12 cellular contexts compared by ENCODE assay signal in genomic region chr17:81251943-81252301, GRCh38. TPM values are rescaled to one million over a fixed set of nuclear protein-coding genes. Genes with fewer than 3 reads are reported as not detected.
DNase-seq lines count a peak whose midpoint lies in the region; ATAC-seq, FAIRE-seq and TF ChIP-seq lines count a peak whose summit lies in the region.
"Had no signal": no experiment of that assay in that cellular context is flagged by ENCODE, and none has a peak within 500 bp of the region (broad histone marks: within the 10 kb centered on the region; RNA-seq: fewer than 3 reads in every experiment).

No MANE protein-coding gene starts in this region.

- H3K4me3 ChIP-seq in K562, result no peak overlapping the region
- H3K4me3 ChIP-seq: body of pancreas had no signal

- BruUV-seq in K562 (replicated peaks; lab: Mats Ljungman, UMichigan), result no TSS peak

- H3K36me3 Mint-ChIP-seq in naive thymus-derived CD8-positive, alpha-beta T cell, result peaks cover 0 to 28% (median 4%) of the 10 kb centered on the region in 3 donors
- H3K36me3 Mint-ChIP-seq in CD4-positive, alpha-beta T cell (ENCODE audit: low read depth), result peaks cover 23% of the 10 kb centered on the region

- no peaks in the 10 kb centered on the region for H3K79me2 ChIP-seq in K562 (ENCODE audit: control insufficient read depth, insufficient read depth, low read length)

- H3K27me3 Mint-ChIP-seq in naive thymus-derived CD8-positive, alpha-beta T cell, result no peaks in the 10 kb centered on the region
- no peaks in the 10 kb centered on the region for H3K27me3 Mint-ChIP-seq in CD4-positive, alpha-beta T cell

- H3K4me1 Mint-ChIP-seq in naive thymus-derived CD8-positive, alpha-beta T cell, result peaks cover 9 to 22% (median 17%) of the 10 kb centered on the region in 4 donors
- peaks cover 11% of the 10 kb centered on the region for H3K4me1 Mint-ChIP-seq in CD4-positive, alpha-beta T cell (ENCODE audit: low read depth)

- DNase-seq in DMS153 treated with DMSO at 0.1 percent for 48 hours (lab: John Stamatoyannopoulos, UW; ENCODE audit: unreplicated experiment) (peak; percentile 98), DMS153 (lab: John Stamatoyannopoulos, UW) (no peak), NCI-H1694 treated with DMSO at 0.1 percent for 48 hours (lab: John Stamatoyannopoulos, UW) (peak; percentile 96), K562 (ENCODE audit: extremely low read depth in 1 of 4, low spot score in 3 of 4) (no peak)
- peak in 3 of 10 donors; percentile 12 to 41 (median 40) for DNase-seq in naive thymus-derived CD8-positive, alpha-beta T cell
- no peak for DNase-seq in CD4-positive, alpha-beta T cell
- DNase-seq in stimulated activated CD4-positive, alpha-beta T cell treated with anti-CD3 and anti-CD28 coated beads, Interleukin-4, amount 100 ng/mL, for 4 hours, result no peak
- DNase-seq: activated CD4-positive, alpha-beta T cell treated with anti-CD3 and anti-CD28 coated beads, Interleukin-2, amount 50 U/mL, for 4 hours; Caco-2 had no signal

- TF ChIP-seq RAD21 in K562 (CRISPR knock-in tag; conservative IDR thresholded peaks at IDR 0.05 in 1 of 2, IDR thresholded peaks at IDR 0.05 in 1 of 2), result no peak

- no peaks in the 10 kb centered on the region for H3K9me3 ChIP-seq in K562 (replicated peaks; ENCODE audit: control insufficient read depth, insufficient read depth, low read depth, low read length)
- no peaks in the 10 kb centered on the region for H3K9me3 ChIP-seq in CD4-positive, alpha-beta T cell (ENCODE audit: control insufficient read depth, low read length)
- H3K9me3 ChIP-seq: body of pancreas had no signal

- no peak for FAIRE-seq in K562 (lab: Jason Lieb, UNC)

- no peaks in the 10 kb centered on the region for H3K9me3 Mint-ChIP-seq in naive thymus-derived CD8-positive, alpha-beta T cell
- H3K9me3 Mint-ChIP-seq in CD4-positive, alpha-beta T cell, result no peaks in the 10 kb centered on the region

- in situ Hi-C loops in K562 (cut with MboI), result no loop called here

- WGBS in K562 (ENCODE audit: insufficient coverage, low coverage, missing lambda C conversion rate), result 90% methylated on average over 12 of the region's 18 CpGs

- ATAC-seq in K562, result no peak
- peak; percentile 72 to 73 for ATAC-seq in naive thymus-derived CD8-positive, alpha-beta T cell
- ATAC-seq in HG03378 (IDR thresholded peaks at IDR 0.05; ENCODE audit: unreplicated experiment), result no peak
- ATAC-seq in CD4-positive, alpha-beta T cell (ENCODE audit: poor library complexity), result no peak
- ATAC-seq: body of pancreas had no signal

- no peaks in the 10 kb centered on the region; the same call in 1 of the 2 replicates for H4K20me1 ChIP-seq in K562 (replicated peaks; ENCODE audit: control insufficient read depth, insufficient read depth, low read length)

- H3K36me3 ChIP-seq in K562 (ENCODE audit: control insufficient read depth, insufficient read depth, low read length), result peaks cover 27% of the 10 kb centered on the region; the same call in 1 of the 3 replicates

- TF ChIP-seq POLR2A in K562 (conservative IDR thresholded peaks at IDR 0.05), result no peak

- no peaks in the 10 kb centered on the region for H3K9me1 ChIP-seq in K562 (ENCODE audit: control insufficient read depth, insufficient read depth, low read length)

- H2AFZ ChIP-seq in K562 (ENCODE audit: low read depth, low read length), result no peak overlapping the region

- H3K27ac Mint-ChIP-seq in naive thymus-derived CD8-positive, alpha-beta T cell, result peak overlapping the region in 8 of 10 donors; percentile 8 to 91 (median 80)
- no peak overlapping the region for H3K27ac Mint-ChIP-seq in CD4-positive, alpha-beta T cell

- CTCF ChIA-PET in K562 (lab: Yijun Ruan, JAX; ENCODE audit: low intra/inter-chr PET ratio), result interaction anchor here (0.6 kb wide), 1 partner anchor 349 kb away, joined by 3 read pairs; no protein-coding TSS in a partner anchor
- CTCF ChIA-PET in CD4-positive, alpha-beta T cell (lab: Charles Lee), result no interaction called here

- 0 out of 4 replicates have a peak overlapping the region, but pooled peaks of 1 of the 2 experiments have one; percentile 37 for H3K9ac ChIP-seq in K562 (ENCODE audit: insufficient read depth in 1 of 2, low read depth in 2 of 2, low read length in 2 of 2)

- POLR2A ChIA-PET in K562 (lab: Yijun Ruan, JAX), result no interaction called here
- POLR2A ChIA-PET in naive thymus-derived CD8-positive, alpha-beta T cell (lab: Charles Lee), result interaction anchor here (1.1 to 3.1 kb wide), 2 partner anchors 13 to 257 kb away, joined by 3 to 10 read pairs; partner anchors contain the start of genes NDUFAF8 and TEPSIN
- POLR2A ChIA-PET in CD4-positive, alpha-beta T cell (lab: Charles Lee), result no interaction called here

- no peak for TF ChIP-seq EP300 in K562 (IDR thresholded peaks at IDR 0.05; ENCODE audit: low read length)

- H3K27ac ChIP-seq in K562 (ENCODE audit: extremely low read depth, low read depth, low read length), result no peak overlapping the region
- H3K27ac ChIP-seq in CD4-positive, alpha-beta T cell (ENCODE audit: low read depth, low read length), result no peak overlapping the region
- H3K27ac ChIP-seq: 22Rv1 had no signal

- no peak for TF ChIP-seq CTCF in K562 (IDR thresholded peaks at IDR 0.05 in 2 of 3, conservative IDR thresholded peaks at IDR 0.05 in 1 of 3; ENCODE audit: insufficient read depth in 2 of 3, low read depth in 1 of 3, low read length in 3 of 3)
- TF ChIP-seq CTCF in CD4-positive, alpha-beta T cell (IDR thresholded peaks at IDR 0.05), result no peak

- peaks cover 0 to 40% of the 10 kb centered on the region in 2 experiments; a peak in 2 of 5 replicates for H3K4me1 ChIP-seq in K562 (replicated peaks in 1 of 2; ENCODE audit: control insufficient read depth in 2 of 2, insufficient read depth in 2 of 2, low read length in 2 of 2)
- H3K4me1 ChIP-seq: Caco-2 had no signal

- intact Hi-C loops in K562 (cut with micrococcal nuclease), result loop anchor here (5.0 kb wide), 1 partner anchor 40 kb away; no protein-coding TSS in a partner anchor
- intact Hi-C loops in CD4-positive, alpha-beta T cell (cut with DNase I, micrococcal nuclease), result loop anchor here (2.0 to 5.0 kb wide), 3 partner anchors 45 to 71 kb away; partner anchors contain the start of gene SLC38A10 (in 1 of the 2)

- H3K4me2 ChIP-seq in K562 (ENCODE audit: insufficient read depth, low read length), result no peak overlapping the region

- H3K27me3 ChIP-seq in K562 (ENCODE audit: control insufficient read depth in 2 of 2, insufficient read depth in 2 of 2, low read length in 2 of 2), result no peaks in the 10 kb centered on the region
- H3K27me3 ChIP-seq in CD4-positive, alpha-beta T cell (ENCODE audit: control insufficient read depth, insufficient read depth, low read length), result no peaks in the 10 kb centered on the region
- H3K27me3 ChIP-seq: body of pancreas had no signal

- peak overlapping the region in 7 of 10 donors; percentile 26 to 78 (median 58) for H3K4me3 Mint-ChIP-seq in naive thymus-derived CD8-positive, alpha-beta T cell
- H3K4me3 Mint-ChIP-seq in CD4-positive, alpha-beta T cell, result no peak overlapping the region

RNA-seq across cellular contexts. Expression of gene NDUFAF8, which starts 12.8 kb away (rescaled TPM):
- total RNA-seq in K562 (2011; cell fraction: chromatin; rRNA removed; ENCODE audit: low replicate concordance), result 68.1 and 75.3 TPM in 2 replicates
- 29.2 and 40.8 TPM in 2 replicates for total RNA-seq in K562 (2011; cell fraction: nucleolus; rRNA removed)
- 60.6 and 70.4 TPM in 2 replicates for total RNA-seq in K562 (2011; cell fraction: nucleoplasm; rRNA removed)
- 107 and 136 TPM in 2 replicates for total RNA-seq in K562 (2014; rRNA removed)
- total RNA-seq in K562 (2014; rRNA removed; fragmentation: Illumina TruSeq; extraction: Trizol), result 102 and 107 TPM in 2 replicates
- 84.5 and 90.0 TPM in 2 replicates for total RNA-seq in K562 (2015; rRNA removed; fragmentation: Illumina TruSeq; extraction: Trizol)
- 83.7 and 87.1 TPM in 2 replicates for total RNA-seq in K562 (2021)
- polyA plus RNA-seq in K562 (2011; rRNA removed), result 88.8 and 116 TPM in 2 replicates
- polyA plus RNA-seq in K562 (2011; cell fraction: cytosol; rRNA removed), result 77.7 and 122 TPM in 2 replicates
- polyA plus RNA-seq in K562 (2011; cell fraction: nucleus; rRNA removed), result 40.8 and 50.9 TPM in 2 replicates
- 37.9 and 163 TPM in 2 replicates for polyA plus RNA-seq in K562 (2012)
- 33.5 and 44.1 TPM in 2 replicates for polyA plus RNA-seq in K562 (2014; fragmentation: Illumina TruSeq; extraction: Trizol)
- 10 to 100 TPM; 13.5 to 17.4 TPM for polyA plus RNA-seq in K562 (2014; fragmentation: Nextera tagmentation; extraction: Ambion mirVana)
- polyA plus RNA-seq in K562 (2014; rRNA removed), result 138 and 144 TPM in 2 replicates
- polyA minus RNA-seq in K562 (2011; rRNA and poly(A)+ RNA removed), result 36.1 and 37.7 TPM in 2 replicates
- 4.4 and 14.6 TPM in 2 replicates for polyA minus RNA-seq in K562 (2011; cell fraction: cytosol; rRNA and poly(A)+ RNA removed)
- polyA minus RNA-seq in K562 (2011; cell fraction: nucleus; rRNA and poly(A)+ RNA removed), result 11.4 and 14.2 TPM in 2 replicates
- 10 to 100 TPM; 50.8 to 53.3 TPM for total RNA-seq in naive thymus-derived CD8-positive, alpha-beta T cell
- 100 to 1,000 TPM in 2 of 3 donors, 10 to 100 TPM in 1; 85.2 to 135 (median 107) TPM for polyA plus RNA-seq in naive thymus-derived CD8-positive, alpha-beta T cell
- 10 to 100 TPM; 34.6 to 38.6 TPM for total RNA-seq in CD4-positive, alpha-beta T cell

RNA-seq across cellular contexts. Expression of gene TEPSIN, which starts 13.1 kb away (rescaled TPM):
- 40.8 and 141 TPM in 2 replicates for total RNA-seq in K562 (2011; cell fraction: chromatin; rRNA removed; ENCODE audit: low replicate concordance)
- 87.2 and 95.9 TPM in 2 replicates for total RNA-seq in K562 (2011; cell fraction: nucleolus; rRNA removed)
- total RNA-seq in K562 (2011; cell fraction: nucleoplasm; rRNA removed), result 46.2 and 50.4 TPM in 2 replicates
- total RNA-seq in K562 (2014; rRNA removed) (10.0 and 18.0 TPM in 2 replicates), K562 (2014; rRNA removed; fragmentation: Illumina TruSeq; extraction: Trizol) (1.8 and 2.1 TPM in 2 replicates), K562 (2015; rRNA removed; fragmentation: Illumina TruSeq; extraction: Trizol) (5.1 and 5.7 TPM in 2 replicates), K562 (2021) (24.8 and 29.8 TPM in 2 replicates)
- polyA plus RNA-seq in K562 (2011; rRNA removed) (6.6 and 9.8 TPM in 2 replicates), K562 (2014; fragmentation: Illumina TruSeq; extraction: Trizol) (5.3 and 7.2 TPM in 2 replicates), K562 (2014; fragmentation: Nextera tagmentation; extraction: Ambion mirVana) (under 1 TPM; 0.80 to 0.81 TPM), K562 (2014; rRNA removed) (15.2 and 22.7 TPM in 2 replicates)
- 8.0 and 15.3 TPM in 2 replicates for polyA plus RNA-seq in K562 (2011; cell fraction: cytosol; rRNA removed)
- 105 and 184 TPM in 2 replicates for polyA plus RNA-seq in K562 (2011; cell fraction: nucleus; rRNA removed)
- 12.5 and 21.3 TPM in 2 replicates for polyA plus RNA-seq in K562 (2012)
- 3.7 and 4.7 TPM in 2 replicates for polyA minus RNA-seq in K562 (2011; rRNA and poly(A)+ RNA removed)
- 4.6 and 6.4 TPM in 2 replicates for polyA minus RNA-seq in K562 (2011; cell fraction: cytosol; rRNA and poly(A)+ RNA removed)
- 37.2 and 42.8 TPM in 2 replicates for polyA minus RNA-seq in K562 (2011; cell fraction: nucleus; rRNA and poly(A)+ RNA removed)
- total RNA-seq in naive thymus-derived CD8-positive, alpha-beta T cell, result 100 to 1,000 TPM; 122 to 136 TPM
- 1 to 10 TPM; 2.7 to 2.8 (median 2.8) TPM for polyA plus RNA-seq in naive thymus-derived CD8-positive, alpha-beta T cell
- total RNA-seq in CD4-positive, alpha-beta T cell, result 10 to 100 TPM; 68.2 to 74.4 TPM

RNA-seq across cellular contexts. Expression of gene CEP131, which starts 29.2 kb away (rescaled TPM):
- 15.6 and 46.2 TPM in 2 replicates for total RNA-seq in K562 (2011; cell fraction: chromatin; rRNA removed; ENCODE audit: low replicate concordance)
- 30.3 and 31.2 TPM in 2 replicates for total RNA-seq in K562 (2011; cell fraction: nucleolus; rRNA removed)
- 11.7 and 22.0 TPM in 2 replicates for total RNA-seq in K562 (2011; cell fraction: nucleoplasm; rRNA removed)
- total RNA-seq in K562 (2014; rRNA removed) (18.3 and 21.2 TPM in 2 replicates), K562 (2014; rRNA removed; fragmentation: Illumina TruSeq; extraction: Trizol) (0.99 and 1.2 TPM in 2 replicates), K562 (2015; rRNA removed; fragmentation: Illumina TruSeq; extraction: Trizol) (6.3 and 8.8 TPM in 2 replicates), K562 (2021) (14.9 and 16.7 TPM in 2 replicates)
- polyA plus RNA-seq in K562 (2011; rRNA removed) (2.3 and 4.7 TPM in 2 replicates), K562 (2014; fragmentation: Illumina TruSeq; extraction: Trizol) (1.7 and 5.3 TPM in 2 replicates), K562 (2014; fragmentation: Nextera tagmentation; extraction: Ambion mirVana) (under 1 TPM; 0.24 to 0.34 TPM), K562 (2014; rRNA removed) (12.4 and 17.1 TPM in 2 replicates)
- polyA plus RNA-seq in K562 (2011; cell fraction: cytosol; rRNA removed), result 3.2 and 5.1 TPM in 2 replicates
- 21.2 and 39.0 TPM in 2 replicates for polyA plus RNA-seq in K562 (2011; cell fraction: nucleus; rRNA removed)
- 16.5 and 26.3 TPM in 2 replicates for polyA plus RNA-seq in K562 (2012)
- polyA minus RNA-seq in K562 (2011; rRNA and poly(A)+ RNA removed), result 1.1 and 1.4 TPM in 2 replicates
- polyA minus RNA-seq in K562 (2011; cell fraction: cytosol; rRNA and poly(A)+ RNA removed), result 4.2 and 7.9 TPM in 2 replicates
- 7.3 and 8.8 TPM in 2 replicates for polyA minus RNA-seq in K562 (2011; cell fraction: nucleus; rRNA and poly(A)+ RNA removed)
- total RNA-seq in naive thymus-derived CD8-positive, alpha-beta T cell, result 10 to 100 TPM; 10.3 to 12.0 TPM
- polyA plus RNA-seq in naive thymus-derived CD8-positive, alpha-beta T cell, result 1 to 10 TPM; 1.1 to 4.4 (median 4.2) TPM
- total RNA-seq in CD4-positive, alpha-beta T cell, result 10 to 100 TPM; 11.2 to 12.3 TPM

RNA-seq across cellular contexts. Expression of gene SLC38A10, which starts 43.2 kb away (rescaled TPM):
- 96.2 and 235 TPM in 2 replicates for total RNA-seq in K562 (2011; cell fraction: chromatin; rRNA removed; ENCODE audit: low replicate concordance)
- total RNA-seq in K562 (2011; cell fraction: nucleolus; rRNA removed), result 109 and 114 TPM in 2 replicates
- total RNA-seq in K562 (2011; cell fraction: nucleoplasm; rRNA removed), result 104 and 132 TPM in 2 replicates
- 35.6 and 35.8 TPM in 2 replicates for total RNA-seq in K562 (2014; rRNA removed)
- total RNA-seq in K562 (2014; rRNA removed; fragmentation: Illumina TruSeq; extraction: Trizol), result 4.3 and 5.2 TPM in 2 replicates
- total RNA-seq in K562 (2015; rRNA removed; fragmentation: Illumina TruSeq; extraction: Trizol), result 15.5 and 16.1 TPM in 2 replicates
- total RNA-seq in K562 (2021), result 52.8 and 54.2 TPM in 2 replicates
- polyA plus RNA-seq in K562 (2011; rRNA removed), result 13.1 and 18.0 TPM in 2 replicates
- 18.4 and 29.4 TPM in 2 replicates for polyA plus RNA-seq in K562 (2011; cell fraction: cytosol; rRNA removed)
- polyA plus RNA-seq in K562 (2011; cell fraction: nucleus; rRNA removed), result 50.2 and 67.4 TPM in 2 replicates
- 38.9 and 86.6 TPM in 2 replicates for polyA plus RNA-seq in K562 (2012)
- 13.8 and 24.0 TPM in 2 replicates for polyA plus RNA-seq in K562 (2014; fragmentation: Illumina TruSeq; extraction: Trizol)
- under 1 TPM; 0.45 to 0.92 TPM for polyA plus RNA-seq in K562 (2014; fragmentation: Nextera tagmentation; extraction: Ambion mirVana)
- 31.7 and 32.1 TPM in 2 replicates for polyA plus RNA-seq in K562 (2014; rRNA removed)
- 16.9 and 24.8 TPM in 2 replicates for polyA minus RNA-seq in K562 (2011; rRNA and poly(A)+ RNA removed)
- polyA minus RNA-seq in K562 (2011; cell fraction: cytosol; rRNA and poly(A)+ RNA removed), result 54.3 and 65.3 TPM in 2 replicates
- polyA minus RNA-seq in K562 (2011; cell fraction: nucleus; rRNA and poly(A)+ RNA removed), result 28.7 and 33.2 TPM in 2 replicates
- 10 to 100 TPM; 59.3 to 60.9 TPM for total RNA-seq in naive thymus-derived CD8-positive, alpha-beta T cell
- polyA plus RNA-seq in naive thymus-derived CD8-positive, alpha-beta T cell, result 10 to 100 TPM; 32.6 to 53.8 (median 39.7) TPM
- total RNA-seq in CD4-positive, alpha-beta T cell, result 10 to 100 TPM; 22.8 to 26.4 TPM

Comparison
In these comparisons a context has a peak if more than half of its experiments do, and no peak if none do; other contexts are left out.
1. DNase-seq: peak in DMS153 treated with DMSO at 0.1 percent for 48 hours (single experiment) and NCI-H1694 treated with DMSO at 0.1 percent for 48 hours (single experiment); none in DMS153 (single experiment), K562 (0 of 4), CD4-positive, alpha-beta T cell (0 of 10) and stimulated activated CD4-positive, alpha-beta T cell treated with anti-CD3 and anti-CD28 coated beads, Interleukin-4, amount 100 ng/mL, for 4 hours (0 of 2).
2. ATAC-seq: peak in naive thymus-derived CD8-positive, alpha-beta T cell (2 of 2); none in K562 (single experiment), HG03378 (single experiment) and CD4-positive, alpha-beta T cell (single experiment).